9 cellular contexts compared by ENCODE assay signal in genomic region chr10:126663328-126663727, GRCh38. TPM values are rescaled to one million over a fixed set of nuclear protein-coding genes. Genes with fewer than 3 reads are reported as not detected.
DNase-seq lines count a peak whose midpoint lies in the region; ATAC-seq and TF ChIP-seq lines count a peak whose summit lies in the region.
"Had no signal": no experiment of that assay in that cellular context is flagged by ENCODE, and none has a peak within 500 bp of the region (broad histone marks: within the 10 kb centered on the region; RNA-seq: fewer than 3 reads in every experiment).

No MANE protein-coding gene starts in this region.

- H3K79me2 ChIP-seq in H9 (ENCODE audit: insufficient read depth, low read length): no peaks in the 10 kb centered on the region

- no peaks in the 10 kb centered on the region for H3K27me3 ChIP-seq in esophagus squamous epithelium
- no peaks in the 10 kb centered on the region for H3K27me3 ChIP-seq in H9 (ENCODE audit: insufficient read depth, low read length)

- H3K4ac ChIP-seq in H9 (ENCODE audit: low read depth, low read length): no peak overlapping the region

- H3K4me1 Mint-ChIP-seq in natural killer cell treated with Interleukin-12 subunit alpha and Interleukin-12 subunit beta and Interleukin-15 and Interleukin-18, amount 100 ng/mL, for 72 hours (ENCODE audit: low read depth in 2 of 2): peaks cover 0 to 18% of the 10 kb centered on the region in 2 donors
- no peaks in the 10 kb centered on the region for H3K4me1 Mint-ChIP-seq in H9
- H3K4me1 Mint-ChIP-seq: naive thymus-derived CD8-positive, alpha-beta T cell had no signal

- no peak overlapping the region for H2BK15ac ChIP-seq in H9 (ENCODE audit: low read depth, low read length)

- no peaks in the 10 kb centered on the region for H3K9me3 ChIP-seq in esophagus squamous epithelium
- no peaks in the 10 kb centered on the region for H3K9me3 ChIP-seq in H9 (ENCODE audit: control insufficient read depth, low read depth, low read length)

- H3K56ac ChIP-seq in H9 (ENCODE audit: insufficient read length, low read depth, low read length): no peak overlapping the region

- H3K23me2 ChIP-seq in H9 (ENCODE audit: insufficient read length, low read depth, low read length, poor library complexity, severe bottlenecking): no peaks in the 10 kb centered on the region

- H3K79me1 ChIP-seq in H9 (ENCODE audit: insufficient read depth, low read depth, low read length, poor library complexity, severe bottlenecking): no peaks in the 10 kb centered on the region

- peak; percentile 65 to 77 for ATAC-seq in natural killer cell treated with Interleukin-12 subunit alpha and Interleukin-12 subunit beta and Interleukin-15 and Interleukin-18, amount 100 ng/mL, for 72 hours
- no peak for ATAC-seq in HG03432 (IDR thresholded peaks at IDR 0.05; ENCODE audit: unreplicated experiment)
- ATAC-seq: naive thymus-derived CD8-positive, alpha-beta T cell had no signal

- H3K4me3 ChIP-seq in AG09309 (ENCODE audit: control insufficient read depth, low read depth, low read length): no peak overlapping the region
- H3K4me3 ChIP-seq in NB4 (ENCODE audit: low read depth, low read length): no peak overlapping the region
- no peak overlapping the region for H3K4me3 ChIP-seq in esophagus squamous epithelium

- no peak overlapping the region for H2BK5ac ChIP-seq in H9 (ENCODE audit: insufficient read length, low read length)

- no peak overlapping the region for H3K4me2 ChIP-seq in H9 (ENCODE audit: insufficient read depth, insufficient read length, low read length)

- no peak overlapping the region for H3K23ac ChIP-seq in H9 (ENCODE audit: insufficient read length, low read depth, low read length)

- H3K9ac ChIP-seq in H9 (ENCODE audit: extremely low read depth, insufficient read length, low read length): no peak overlapping the region

- H2BK12ac ChIP-seq in H9 (ENCODE audit: insufficient read length, low read depth, low read length): no peak overlapping the region

- no peak overlapping the region for H2AFZ ChIP-seq in H9 (ENCODE audit: low read length)

- TF ChIP-seq CTCF in AG09309 (IDR thresholded peaks at IDR 0.05; ENCODE audit: control insufficient read depth, insufficient read depth, low read depth, low read length, missing control alignments): no peak
- TF ChIP-seq CTCF in NB4 (IDR thresholded peaks at IDR 0.05; ENCODE audit: low read depth, low read length): no peak
- no peak for TF ChIP-seq CTCF in esophagus squamous epithelium (IDR thresholded peaks at IDR 0.05)
- TF ChIP-seq CTCF in H9 (conservative IDR thresholded peaks at IDR 0.05): no peak

- intact Hi-C loops in esophagus squamous epithelium (cut with DNase I): no loop called here

- H3T11ph ChIP-seq in H9 (ENCODE audit: low read length): no peak overlapping the region

- DNase-seq in AG09309 (ENCODE audit: low read depth): peak; percentile 90
- DNase-seq in NB4 (ENCODE audit: low read depth): peak; percentile 76
- no peak for DNase-seq in esophagus squamous epithelium (lab: John Stamatoyannopoulos, UW)
- DNase-seq in natural killer cell treated with Interleukin-12 subunit alpha and Interleukin-12 subunit beta and Interleukin-15 and Interleukin-18, amount 100 ng/mL, for 72 hours (ENCODE audit: low spot score): no peak
- no peak for DNase-seq in H9
- no peak for DNase-seq in DMS 273 treated with DMSO at 0.1 percent for 48 hours (lab: John Stamatoyannopoulos, UW)
- no peak for DNase-seq in NCI-H187 treated with DMSO at 0.1 percent for 48 hours (lab: John Stamatoyannopoulos, UW)
- DNase-seq: naive thymus-derived CD8-positive, alpha-beta T cell had no signal

- H3K9me3 Mint-ChIP-seq in natural killer cell treated with Interleukin-12 subunit alpha and Interleukin-12 subunit beta and Interleukin-15 and Interleukin-18, amount 100 ng/mL, for 72 hours: no peaks in the 10 kb centered on the region
- no peaks in the 10 kb centered on the region for H3K9me3 Mint-ChIP-seq in H9
- H3K9me3 Mint-ChIP-seq: naive thymus-derived CD8-positive, alpha-beta T cell had no signal

- peaks cover 11 to 16% of the 10 kb centered on the region in 2 donors for H3K27me3 Mint-ChIP-seq in natural killer cell treated with Interleukin-12 subunit alpha and Interleukin-12 subunit beta and Interleukin-15 and Interleukin-18, amount 100 ng/mL, for 72 hours
- H3K27me3 Mint-ChIP-seq in H9 (ENCODE audit: low read depth): peaks cover 4% of the 10 kb centered on the region

- no peak overlapping the region for H4K91ac ChIP-seq in H9 (ENCODE audit: insufficient read length, low read depth, low read length)

- H4K8ac ChIP-seq in H9 (replicated peaks; ENCODE audit: insufficient read length, low read depth, low read length): no peak overlapping the region

- H3K4me3 Mint-ChIP-seq in natural killer cell treated with Interleukin-12 subunit alpha and Interleukin-12 subunit beta and Interleukin-15 and Interleukin-18, amount 100 ng/mL, for 72 hours: peak overlapping the region; percentile 36
- H3K4me3 Mint-ChIP-seq in H9: no peak overlapping the region
- H3K4me3 Mint-ChIP-seq: naive thymus-derived CD8-positive, alpha-beta T cell had no signal

- no peaks in the 10 kb centered on the region for H3K36me3 ChIP-seq in esophagus squamous epithelium

- H2BK120ac ChIP-seq in H9 (ENCODE audit: low read depth, low read length, poor library complexity, severe bottlenecking): no peak overlapping the region

- H3K4me1 ChIP-seq in esophagus squamous epithelium (peaks cover 0 to 27% (median 3%) of the 10 kb centered on the region in 3 donors), H9 (ENCODE audit: insufficient read depth, low read length) (no peaks in the 10 kb centered on the region)

- no peak overlapping the region for H4K5ac ChIP-seq in H9 (ENCODE audit: insufficient read length, low read depth, low read length)

- peak overlapping the region in 1 of 2 donors; percentile 25 for H3K27ac Mint-ChIP-seq in natural killer cell treated with Interleukin-12 subunit alpha and Interleukin-12 subunit beta and Interleukin-15 and Interleukin-18, amount 100 ng/mL, for 72 hours
- H3K27ac Mint-ChIP-seq in H9: peak overlapping the region in 1 of 3 experiments; percentile 41; a peak in 1 of 7 replicates
- H3K27ac Mint-ChIP-seq: naive thymus-derived CD8-positive, alpha-beta T cell had no signal

- no peak for TF ChIP-seq POLR2A in NB4 (IDR thresholded peaks at IDR 0.05; ENCODE audit: extremely low read depth, insufficient read length)
- no peak for TF ChIP-seq POLR2A in esophagus squamous epithelium (IDR thresholded peaks at IDR 0.05)

- no peak overlapping the region for H3K18ac ChIP-seq in H9 (ENCODE audit: insufficient read length, low read depth, low read length)

- H3K36me3 Mint-ChIP-seq in natural killer cell treated with Interleukin-12 subunit alpha and Interleukin-12 subunit beta and Interleukin-15 and Interleukin-18, amount 100 ng/mL, for 72 hours: no peaks in the 10 kb centered on the region
- no peaks in the 10 kb centered on the region; a peak in 1 of 7 replicates for H3K36me3 Mint-ChIP-seq in H9 (ENCODE audit: insufficient read depth in 1 of 3, low read depth in 3 of 3)
- H3K36me3 Mint-ChIP-seq: naive thymus-derived CD8-positive, alpha-beta T cell had no signal

- no peak overlapping the region for H3K14ac ChIP-seq in H9 (ENCODE audit: insufficient read depth, low read length)

- H3K27ac ChIP-seq in esophagus squamous epithelium (peak overlapping the region in 3 of 4 donors; percentile 45 to 55 (median 48)), H9 (ENCODE audit: insufficient read length, low read depth, low read length) (no peak overlapping the region)

- no peak overlapping the region for H2AK5ac ChIP-seq in H9 (ENCODE audit: insufficient read length, low read length)

- 68 to 86% methylated on average over 9 of the region's 9 CpGs for WGBS in esophagus squamous epithelium, 2 donors
- no CpG with 5 or more reads among the region's 9 CpGs for WGBS in H9 (ENCODE audit: extremely low coverage, insufficient read length, low lambda C conversion rate)

- no peaks in the 10 kb centered on the region for H4K20me1 ChIP-seq in H9 (ENCODE audit: control insufficient read depth, insufficient read depth, insufficient read length)

- no peak overlapping the region for H2BK20ac ChIP-seq in H9 (ENCODE audit: low read depth, low read length, poor library complexity, severe bottlenecking)

RNA-seq across cellular contexts. Expression of gene C10orf90, which starts 7.2 kb away (rescaled TPM):
- total RNA-seq in esophagus squamous epithelium (under 1 TPM in 1 of 4 donors, not detected in 3; 0.26 TPM), H9 (2021) (not detected in 2 replicates)
- total RNA-seq in natural killer cell treated with Interleukin-12 subunit alpha and Interleukin-12 subunit beta and Interleukin-15 and Interleukin-18, amount 100 ng/mL, for 72 hours: not detected
- total RNA-seq: naive thymus-derived CD8-positive, alpha-beta T cell had no signal

Comparison
In these comparisons a context has a peak if more than half of its experiments do, and no peak if none do; other contexts are left out.
1. DNase-seq: peak in AG09309 (single experiment) and NB4 (single experiment); none in esophagus squamous epithelium (single experiment), natural killer cell treated with Interleukin-12 subunit alpha and Interleukin-12 subunit beta and Interleukin-15 and Interleukin-18, amount 100 ng/mL, for 72 hours (single experiment), H9 (single experiment), DMS 273 treated with DMSO at 0.1 percent for 48 hours (single experiment) and NCI-H187 treated with DMSO at 0.1 percent for 48 hours (single experiment).